In the genomic region with DNA sequence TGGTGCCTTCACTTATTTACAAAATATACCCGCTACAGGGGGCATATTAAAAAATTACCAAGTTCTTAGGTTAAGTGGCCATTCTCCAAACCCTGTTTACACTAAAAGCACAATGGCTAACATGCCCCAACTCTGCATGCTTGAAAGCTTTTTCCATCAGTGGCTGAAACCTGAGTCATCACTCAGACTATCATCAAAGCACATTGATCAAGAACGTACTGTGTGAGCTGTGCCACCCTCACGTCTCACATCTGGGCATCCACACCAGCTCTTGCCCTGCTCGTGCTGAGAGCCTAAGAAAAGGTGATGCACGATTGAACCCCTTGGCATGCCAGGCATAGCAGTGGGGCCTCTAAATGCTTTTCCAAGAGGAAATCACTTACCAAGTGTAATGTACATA, we compare ENCODE assay signal across 17 cellular contexts. TPM values are rescaled to one million over a fixed set of nuclear protein-coding genes. Genes with fewer than 3 reads are reported as not detected.
DNase-seq lines count a peak whose midpoint lies in the region; ATAC-seq, FAIRE-seq and TF ChIP-seq lines count a peak whose summit lies in the region.
"Had no signal": no experiment of that assay in that cellular context is flagged by ENCODE, and none has a peak within 500 bp of the region (broad histone marks: within the 10 kb centered on the region; RNA-seq: fewer than 3 reads in every experiment).

No MANE protein-coding gene starts in this region.

- POLR2A ChIA-PET in activated CD4-positive, alpha-beta T cell treated with anti-CD3 and anti-CD28 coated beads for 36 hours (lab: Charles Lee): no interaction called here

- DNase-seq in activated CD4-positive, alpha-beta T cell treated with anti-CD3 and anti-CD28 coated beads for 36 hours: peak; percentile 32
- DNase-seq in activated CD4-positive, alpha-beta T cell treated with anti-CD3 and anti-CD28 coated beads for 1 hour: no peak
- DNase-seq in bronchial epithelial cell (ENCODE audit: low read depth): peak; percentile 28
- no peak for DNase-seq in OCI-M2 (lab: John Stamatoyannopoulos, UW; ENCODE audit: unreplicated experiment)
- DNase-seq in HK-2 (ENCODE audit: unreplicated experiment): no peak
- DNase-seq: CD4-positive, alpha-beta T cell; EL; Kasumi-1; left cardiac atrium; NCI-H1105 treated with DMSO at 0.1 percent for 48 hours; right cardiac atrium; T-helper 1 cell had no signal

- H3K27ac ChIP-seq in HUES48 (ENCODE audit: low read depth, low read length) (peak overlapping the region; percentile 14), neutrophil (peak overlapping the region; percentile 83)
- H3K27ac ChIP-seq: vagina had no signal

- ATAC-seq in activated CD4-positive, alpha-beta T cell treated with anti-CD3 and anti-CD28 coated beads for 36 hours: peak; percentile 84
- no peak for ATAC-seq in GM21576 (IDR thresholded peaks at IDR 0.05; ENCODE audit: unreplicated experiment)
- ATAC-seq: left cardiac atrium, right cardiac atrium had no signal

- no peaks in the 10 kb centered on the region for H3K27me3 Mint-ChIP-seq in activated CD4-positive, alpha-beta T cell treated with anti-CD3 and anti-CD28 coated beads for 36 hours
- H3K27me3 Mint-ChIP-seq: activated naive CD8-positive, alpha-beta T cell; CD4-positive, alpha-beta T cell had no signal

- no peaks in the 10 kb centered on the region for H3K9me3 Mint-ChIP-seq in activated CD4-positive, alpha-beta T cell treated with anti-CD3 and anti-CD28 coated beads for 36 hours (ENCODE audit: low read depth)
- H3K9me3 Mint-ChIP-seq: CD4-positive, alpha-beta T cell had no signal

- H3K9me3 ChIP-seq in HUES48 (ENCODE audit: control insufficient read depth, insufficient read depth, low read length): no peaks in the 10 kb centered on the region
- no peaks in the 10 kb centered on the region for H3K9me3 ChIP-seq in neutrophil
- H3K9me3 ChIP-seq: vagina had no signal

- CTCF ChIA-PET in activated CD4-positive, alpha-beta T cell treated with anti-CD3 and anti-CD28 coated beads for 36 hours (lab: Charles Lee): interaction anchor here (0.6 to 10.5 kb wide), 9 partner anchors 18 to 900 kb away, joined by 3 to 98 read pairs (median 4); no protein-coding TSS in a partner anchor

- H3K36me3 ChIP-seq in HUES48 (ENCODE audit: control insufficient read depth, insufficient read depth, low read length): peaks cover 36% of the 10 kb centered on the region
- no peaks in the 10 kb centered on the region for H3K36me3 ChIP-seq in bronchial epithelial cell (ENCODE audit: control insufficient read depth, insufficient read depth, low read length)
- no peaks in the 10 kb centered on the region for H3K36me3 ChIP-seq in neutrophil
- H3K36me3 ChIP-seq: vagina had no signal

- no peak overlapping the region for H3K9ac ChIP-seq in HUES48 (ENCODE audit: low read depth, low read length)

- no peaks in the 10 kb centered on the region for H3K27me3 ChIP-seq in HUES48 (ENCODE audit: control insufficient read depth, insufficient read depth, low read length)
- H3K27me3 ChIP-seq in bronchial epithelial cell (ENCODE audit: control insufficient read depth, insufficient read depth, low read length): no peaks in the 10 kb centered on the region
- H3K27me3 ChIP-seq in neutrophil: no peaks in the 10 kb centered on the region
- H3K27me3 ChIP-seq: vagina had no signal

- H3K4me3 Mint-ChIP-seq in activated CD4-positive, alpha-beta T cell treated with anti-CD3 and anti-CD28 coated beads for 36 hours: no peak overlapping the region
- H3K4me3 Mint-ChIP-seq: activated naive CD8-positive, alpha-beta T cell; CD4-positive, alpha-beta T cell had no signal

- peaks cover 15% of the 10 kb centered on the region; the same call in 1 of the 2 replicates for H3K4me1 ChIP-seq in HUES48 (ENCODE audit: control insufficient read depth, insufficient read depth, low read length)
- H3K4me1 ChIP-seq in neutrophil (ENCODE audit: control insufficient read depth in 1 of 2, insufficient read depth in 1 of 2, low read depth in 1 of 2, low read length in 1 of 2): peaks cover 40 to 49% of the 10 kb centered on the region in 2 experiments

- FAIRE-seq in bronchial epithelial cell (lab: Jason Lieb, UNC): no peak

- H3K4me3 ChIP-seq in HUES48 (ENCODE audit: low read depth, low read length) (no peak overlapping the region), bronchial epithelial cell (ENCODE audit: low read depth, low read length) (no peak overlapping the region), neutrophil (ENCODE audit: low read depth in 1 of 2, low read length in 1 of 2) (no peak overlapping the region)
- H3K4me3 ChIP-seq: vagina had no signal

- H3K36me3 Mint-ChIP-seq in activated CD4-positive, alpha-beta T cell treated with anti-CD3 and anti-CD28 coated beads for 36 hours (ENCODE audit: low read depth): peaks cover 24% of the 10 kb centered on the region

- TF ChIP-seq CTCF in bronchial epithelial cell (IDR thresholded peaks at IDR 0.05; ENCODE audit: insufficient read depth, low read length, severe bottlenecking) (no peak), neutrophil (IDR thresholded peaks at IDR 0.05) (no peak)

- H3K27ac Mint-ChIP-seq in activated CD4-positive, alpha-beta T cell treated with anti-CD3 and anti-CD28 coated beads for 36 hours: no peak overlapping the region
- H3K27ac Mint-ChIP-seq: activated naive CD8-positive, alpha-beta T cell; CD4-positive, alpha-beta T cell had no signal

- intact Hi-C loops in activated CD4-positive, alpha-beta T cell treated with anti-CD3 and anti-CD28 coated beads for 36 hours (cut with DNase I, micrococcal nuclease): no loop called here

- H3K4me1 Mint-ChIP-seq in activated CD4-positive, alpha-beta T cell treated with anti-CD3 and anti-CD28 coated beads for 36 hours: peaks cover 6% of the 10 kb centered on the region

RNA-seq across cellular contexts. Expression of a gene that starts 13.2 kb away (rescaled TPM):
- total RNA-seq in activated CD4-positive, alpha-beta T cell treated with anti-CD3 and anti-CD28 coated beads for 36 hours: not detected
- total RNA-seq in bronchial epithelial cell: under 0.01 TPM in 1 of 2 replicates, not detected in the other
- total RNA-seq: CD4-positive, alpha-beta T cell; vagina had no signal

RNA-seq across cellular contexts. Expression of a gene that starts 24.3 kb away (rescaled TPM):
- not detected for total RNA-seq in activated CD4-positive, alpha-beta T cell treated with anti-CD3 and anti-CD28 coated beads for 36 hours
- total RNA-seq in bronchial epithelial cell: 1.3 and 9.9 TPM in 2 replicates
- total RNA-seq: CD4-positive, alpha-beta T cell; vagina had no signal

RNA-seq across cellular contexts. Expression of a gene that starts 35.4 kb away (rescaled TPM):
- total RNA-seq in activated CD4-positive, alpha-beta T cell treated with anti-CD3 and anti-CD28 coated beads for 36 hours: not detected
- not detected in 2 replicates for total RNA-seq in bronchial epithelial cell
- total RNA-seq: CD4-positive, alpha-beta T cell; vagina had no signal

RNA-seq across cellular contexts. Expression of a gene that starts 39.3 kb away (rescaled TPM):
- total RNA-seq in activated CD4-positive, alpha-beta T cell treated with anti-CD3 and anti-CD28 coated beads for 36 hours: 100 to 1,000 TPM in 1 of 2 experiments, 10 to 100 TPM in 1; 99.7 to 118 TPM
- 9.6 and 11.3 TPM in 2 replicates for total RNA-seq in bronchial epithelial cell

Comparison
In these comparisons a context has a peak if more than half of its experiments do, and no peak if none do; other contexts are left out.
1. DNase-seq: peak in activated CD4-positive, alpha-beta T cell treated with anti-CD3 and anti-CD28 coated beads for 36 hours (single experiment) and bronchial epithelial cell (single experiment); none in activated CD4-positive, alpha-beta T cell treated with anti-CD3 and anti-CD28 coated beads for 1 hour (single experiment), OCI-M2 (single experiment) and HK-2 (single experiment).